13 cellular contexts compared by ENCODE assay signal in the genomic region with DNA sequence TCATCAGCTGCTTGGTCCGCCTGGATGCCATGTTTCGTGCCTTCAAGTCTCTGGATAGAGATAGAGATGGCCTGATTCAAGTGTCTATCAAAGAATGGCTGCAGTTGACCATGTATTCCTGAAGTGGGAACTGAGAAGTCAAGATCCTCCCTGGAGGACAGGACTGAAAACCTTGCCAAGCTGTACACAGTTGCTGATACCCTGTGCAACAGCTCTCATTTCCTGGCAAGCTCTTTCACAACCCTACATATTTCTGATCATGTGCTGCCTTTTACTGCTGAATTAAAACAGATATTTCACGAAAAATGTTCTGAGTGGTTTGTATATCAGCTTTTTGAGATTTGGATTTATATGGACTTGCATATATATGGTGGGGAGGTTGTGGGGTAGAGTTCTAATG. TPM values are rescaled to one million over a fixed set of nuclear protein-coding genes. Genes with fewer than 3 reads are reported as not detected.
DNase-seq lines count a peak whose midpoint lies in the region; ATAC-seq and TF ChIP-seq lines count a peak whose summit lies in the region.
"Had no signal": no experiment of that assay in that cellular context is flagged by ENCODE, and none has a peak within 500 bp of the region (broad histone marks: within the 10 kb centered on the region; RNA-seq: fewer than 3 reads in every experiment).

No MANE protein-coding gene starts in this region.

- H3K4me1 ChIP-seq in breast epithelium (no peaks in the 10 kb centered on the region), mammary epithelial cell (ENCODE audit: insufficient read depth, low read length) (peaks cover 53% of the 10 kb centered on the region), right cardiac atrium (ENCODE audit: control insufficient read depth, insufficient read depth, low read length) (peaks cover 4% of the 10 kb centered on the region), upper lobe of left lung (peaks cover 7 to 20% (median 16%) of the 10 kb centered on the region in 4 donors)

- no peak for TF ChIP-seq POLR2A in breast epithelium (IDR thresholded peaks at IDR 0.05)
- no peak for TF ChIP-seq POLR2A in upper lobe of left lung (IDR thresholded peaks at IDR 0.05)

- H3K27me3 Mint-ChIP-seq in MCF 10A (ENCODE audit: insufficient read depth, unreplicated experiment): no peaks in the 10 kb centered on the region

- no peaks in the 10 kb centered on the region for H3K9me3 Mint-ChIP-seq in MCF 10A (ENCODE audit: unreplicated experiment)
- H3K9me3 Mint-ChIP-seq: activated naive CD4-positive, alpha-beta T cell treated with anti-CD3 and anti-CD28 coated beads for 36 hours had no signal

- no peaks in the 10 kb centered on the region for H3K79me2 ChIP-seq in mammary epithelial cell (ENCODE audit: insufficient read depth, low read length)

- peaks cover 50% of the 10 kb centered on the region for H3K4me1 Mint-ChIP-seq in MCF 10A (ENCODE audit: insufficient read depth, unreplicated experiment)

- H3K4me3 Mint-ChIP-seq in MCF 10A (ENCODE audit: unreplicated experiment): peak overlapping the region; percentile 59
- H3K4me3 Mint-ChIP-seq: activated naive CD4-positive, alpha-beta T cell treated with anti-CD3 and anti-CD28 coated beads for 36 hours had no signal

- H3K36me3 ChIP-seq in breast epithelium (no peaks in the 10 kb centered on the region), mammary epithelial cell (ENCODE audit: insufficient read depth, low read length) (no peaks in the 10 kb centered on the region), upper lobe of left lung (no peaks in the 10 kb centered on the region)

- H3K4me2 ChIP-seq in mammary epithelial cell (ENCODE audit: insufficient read depth, low read depth, low read length): peak overlapping the region; percentile 63

- in situ Hi-C loops in mammary epithelial cell (cut with MboI; ENCODE audit: low sequenced_read_pairs in 2 of 2): no loop called here

- POLR2A ChIA-PET in MCF 10A (lab: Yijun Ruan, JAX): interaction anchor here (0.7 to 4.4 kb wide), 12 partner anchors 10 to 816 kb away, joined by 3 to 58 read pairs (median 4); no protein-coding TSS in a partner anchor

- CTCF ChIA-PET in MCF 10A (lab: Yijun Ruan, JAX): interaction anchor here (0.9 to 3.0 kb wide), 12 partner anchors 9 to 137 kb away, joined by 3 to 31 read pairs (median 4); no protein-coding TSS in a partner anchor
- CTCF ChIA-PET in mammary epithelial cell (lab: Charles Lee; ENCODE audit: low non-redundant PET): interaction anchor here (1.1 kb wide), 1 partner anchor 10 kb away, joined by 3 read pairs; no protein-coding TSS in a partner anchor

- BruUV-seq in MCF 10A (replicated peaks; lab: Mats Ljungman, UMichigan) (no TSS peak), mammary epithelial cell (replicated peaks; lab: Mats Ljungman, UMichigan) (no TSS peak)

- WGBS in mammary epithelial cell (ENCODE audit: low coverage, missing lambda C conversion rate): 62% methylated on average over 3 of the region's 3 CpGs
- WGBS in right cardiac atrium: 64% methylated on average over 3 of the region's 3 CpGs
- 64 to 66% methylated on average over 3 of the region's 3 CpGs for whole genome bisulfite sequencing in upper lobe of left lung, 2 donors

- TF ChIP-seq EP300 in upper lobe of left lung (IDR thresholded peaks at IDR 0.05): no peak

- H3K9me3 ChIP-seq in breast epithelium (no peaks in the 10 kb centered on the region), mammary epithelial cell (replicated peaks; ENCODE audit: insufficient read depth, low read length) (no peaks in the 10 kb centered on the region), right cardiac atrium (ENCODE audit: control insufficient read depth, low read length) (no peaks in the 10 kb centered on the region), upper lobe of left lung (no peaks in the 10 kb centered on the region)

- peak overlapping the region; percentile 97 for H3K27ac Mint-ChIP-seq in MCF 10A (ENCODE audit: low read depth, unreplicated experiment)
- H3K27ac Mint-ChIP-seq: activated naive CD4-positive, alpha-beta T cell treated with anti-CD3 and anti-CD28 coated beads for 36 hours had no signal

- intact Hi-C loops in MCF 10A (cut with micrococcal nuclease): no loop called here
- intact Hi-C loops in breast epithelium (cut with DNase I; ENCODE audit: low total_unique reads): no loop called here
- intact Hi-C loops in mammary epithelial cell (cut with micrococcal nuclease): no loop called here
- intact Hi-C loops in right cardiac atrium (cut with DNase I): no loop called here

- H3K27me3 ChIP-seq in breast epithelium (no peaks in the 10 kb centered on the region), mammary epithelial cell (ENCODE audit: insufficient read depth, low read length) (no peaks in the 10 kb centered on the region), right cardiac atrium (ENCODE audit: control insufficient read depth, insufficient read depth) (no peaks in the 10 kb centered on the region), upper lobe of left lung (no peaks in the 10 kb centered on the region)

- no peaks in the 10 kb centered on the region for H4K20me1 ChIP-seq in mammary epithelial cell (ENCODE audit: insufficient read depth, low read length)

- TF ChIP-seq CTCF in MCF 10A (IDR thresholded peaks at IDR 0.05; ENCODE audit: unreplicated experiment): no peak
- no peak for TF ChIP-seq CTCF in breast epithelium (IDR thresholded peaks at IDR 0.05)
- TF ChIP-seq CTCF in mammary epithelial cell (conservative IDR thresholded peaks at IDR 0.05 in 1 of 2, IDR thresholded peaks at IDR 0.05 in 1 of 2; ENCODE audit: extremely low read depth in 1 of 2, insufficient read depth in 1 of 2, low read depth in 1 of 2, low read length in 2 of 2): no peak
- no peak for TF ChIP-seq CTCF in upper lobe of left lung (IDR thresholded peaks at IDR 0.05)

- peak; percentile 73 for DNase-seq in MCF 10A (ENCODE audit: unreplicated experiment)
- no peak for DNase-seq in breast epithelium (ENCODE audit: low spot score in 2 of 2)
- peak; percentile 43 for DNase-seq in mammary epithelial cell
- DNase-seq in right cardiac atrium: peak in 2 of 3 donors; percentile 18 to 55
- DNase-seq in upper lobe of left lung: peak in 1 of 2 donors; percentile 56
- DNase-seq in stimulated activated CD4-positive, alpha-beta T cell treated with anti-CD3 and anti-CD28 coated beads, Interleukin-2, amount 100 ng/mL, for 48 hours: no peak
- DNase-seq: activated naive CD4-positive, alpha-beta T cell treated with anti-CD3 and anti-CD28 coated beads for 36 hours; MM.1S; NCI-H446; stimulated activated CD8-positive, alpha-beta memory T cell treated with anti-CD3 and anti-CD28 coated beads, Interleukin-4, amount 100 ng/mL, for 48 hours had no signal

- peak; percentile 80 to 90 for ATAC-seq in right cardiac atrium
- ATAC-seq in upper lobe of left lung (ENCODE audit: low FRiP score in 2 of 2): peak; percentile 51 to 76
- no peak for ATAC-seq in GM19455 (IDR thresholded peaks at IDR 0.05; ENCODE audit: unreplicated experiment)
- ATAC-seq in HG02970 (IDR thresholded peaks at IDR 0.05; ENCODE audit: low FRiP score, unreplicated experiment): no peak

- H3K27ac ChIP-seq in breast epithelium (peak overlapping the region in 1 of 2 donors; percentile 34), mammary epithelial cell (ENCODE audit: insufficient read depth, low read depth, low read length) (peak overlapping the region; percentile 96), right cardiac atrium (ENCODE audit: low read length) (no peak overlapping the region), upper lobe of left lung (no peak overlapping the region)

- H3K4me3 ChIP-seq in breast epithelium (no peak overlapping the region), mammary epithelial cell (replicated peaks in 1 of 3; ENCODE audit: insufficient read depth in 1 of 3, low read depth in 2 of 3, low read length in 3 of 3) (peak overlapping the region in 1 of 3 experiments; percentile 13), right cardiac atrium (ENCODE audit: low read length) (no peak overlapping the region), upper lobe of left lung (no peak overlapping the region)

- no peak overlapping the region for H3K9ac ChIP-seq in mammary epithelial cell (ENCODE audit: insufficient read depth, low read length)

- peak overlapping the region; percentile 6 for H2AFZ ChIP-seq in mammary epithelial cell (ENCODE audit: low read depth, low read length)

- no peaks in the 10 kb centered on the region for H3K36me3 Mint-ChIP-seq in MCF 10A (ENCODE audit: insufficient read depth, unreplicated experiment)

- dilution Hi-C loops in mammary epithelial cell (cut with HindIII; ENCODE audit: low sequenced_read_pairs): no loop called here

RNA-seq across cellular contexts. Expression of a gene that starts 0.9 kb away (rescaled TPM):
- 0.30 and 0.32 TPM in 2 replicates for total RNA-seq in MCF 10A (2022)
- 1 to 10 TPM in 1 of 3 donors, under 1 TPM in 2; 0.66 to 1.0 (median 0.96) TPM for total RNA-seq in breast epithelium
- 1 to 10 TPM; 1.8 to 3.2 TPM for total RNA-seq in mammary epithelial cell
- 0.82 TPM for polyA plus RNA-seq in mammary epithelial cell
- polyA minus RNA-seq in mammary epithelial cell: not detected
- total RNA-seq in right cardiac atrium: under 1 TPM in 2 of 4 donors, not detected in 2; 0.23 to 0.54 TPM
- 0.20 TPM for polyA plus RNA-seq in right cardiac atrium
- total RNA-seq in upper lobe of left lung: 1 to 10 TPM in 4 of 6 donors, under 1 TPM in 1, not detected in 1; 0.72 to 3.1 (median 2.1) TPM
- total RNA-seq: activated CD8-positive, alpha-beta memory T cell treated with anti-CD3 and anti-CD28 coated beads for 36 hours; activated naive CD4-positive, alpha-beta T cell treated with anti-CD3 and anti-CD28 coated beads for 36 hours had no signal

RNA-seq across cellular contexts. Expression of a gene that starts 58.5 kb away (rescaled TPM):
- total RNA-seq in MCF 10A (2022): 10.7 and 11.7 TPM in 2 replicates
- total RNA-seq in breast epithelium: 10 to 100 TPM; 12.3 to 35.9 (median 24.3) TPM
- 100 to 1,000 TPM in 1 of 2 donors, 10 to 100 TPM in 1; 50.5 to 173 TPM for total RNA-seq in mammary epithelial cell
- 32.4 TPM for polyA plus RNA-seq in mammary epithelial cell
- 109 TPM for polyA minus RNA-seq in mammary epithelial cell
- 10 to 100 TPM in 1 of 4 donors, 1 to 10 TPM in 3; 6.2 to 10.9 (median 7.0) TPM for total RNA-seq in right cardiac atrium
- polyA plus RNA-seq in right cardiac atrium: 4.0 TPM
- total RNA-seq in upper lobe of left lung: 10 to 100 TPM; 14.4 to 33.9 (median 26.9) TPM

Comparison
In these comparisons a context has a peak if more than half of its experiments do, and no peak if none do; other contexts are left out.
1. DNase-seq: peak in MCF 10A (single experiment), mammary epithelial cell (single experiment) and right cardiac atrium (2 of 3); none in breast epithelium (0 of 2) and stimulated activated CD4-positive, alpha-beta T cell treated with anti-CD3 and anti-CD28 coated beads, Interleukin-2, amount 100 ng/mL, for 48 hours (0 of 2).
2. ATAC-seq: peak in right cardiac atrium (2 of 2) and upper lobe of left lung (2 of 2); none in GM19455 (single experiment) and HG02970 (single experiment).